8 cellular contexts compared by ENCODE assay signal in the genomic region with DNA sequence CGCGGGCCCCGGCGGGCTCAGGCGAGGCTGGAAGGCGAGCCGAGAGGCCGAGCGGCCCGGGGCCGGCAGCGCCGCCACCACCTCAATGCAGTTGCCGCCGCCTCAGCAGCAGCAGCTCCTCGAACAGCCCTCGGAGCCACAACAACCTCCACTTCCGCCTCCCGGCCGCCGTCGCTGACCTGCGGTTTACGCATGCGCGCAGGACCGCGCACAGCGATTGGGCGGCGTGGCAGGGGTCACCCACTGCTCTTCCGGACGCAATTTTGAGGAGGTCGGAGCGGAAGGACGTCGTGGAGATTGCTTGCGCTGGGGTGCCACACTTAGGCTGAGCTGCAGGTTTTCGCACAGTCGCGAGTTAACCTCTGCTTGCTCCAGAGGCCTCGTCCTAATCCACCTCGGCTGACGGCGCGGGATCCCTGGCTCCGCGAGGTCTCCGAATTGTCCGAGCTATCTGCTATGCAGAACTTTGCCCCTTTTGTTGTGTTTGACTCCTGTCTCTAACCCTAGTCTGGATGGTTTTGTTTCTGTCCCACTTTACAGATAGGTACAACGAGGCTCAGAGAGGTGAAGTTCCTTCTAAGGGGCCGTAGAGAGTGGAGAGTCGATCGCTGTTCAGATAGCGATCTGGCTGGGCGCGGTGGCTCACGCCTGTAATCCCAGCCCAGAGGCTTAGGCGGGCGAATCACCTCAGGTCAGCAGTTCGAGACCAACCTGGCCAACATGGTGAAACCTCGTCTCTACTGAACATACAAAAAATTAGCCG. TPM values are rescaled to one million over a fixed set of nuclear protein-coding genes. Genes with fewer than 3 reads are reported as not detected.
DNase-seq lines count a peak whose midpoint lies in the region; ATAC-seq and TF ChIP-seq lines count a peak whose summit lies in the region.

A gene (plus strand): TSS at position 243 of the 763 bp plus-strand sequence. CDS start 6,657 bp downstream, outside the sequence.
A gene with protein sequence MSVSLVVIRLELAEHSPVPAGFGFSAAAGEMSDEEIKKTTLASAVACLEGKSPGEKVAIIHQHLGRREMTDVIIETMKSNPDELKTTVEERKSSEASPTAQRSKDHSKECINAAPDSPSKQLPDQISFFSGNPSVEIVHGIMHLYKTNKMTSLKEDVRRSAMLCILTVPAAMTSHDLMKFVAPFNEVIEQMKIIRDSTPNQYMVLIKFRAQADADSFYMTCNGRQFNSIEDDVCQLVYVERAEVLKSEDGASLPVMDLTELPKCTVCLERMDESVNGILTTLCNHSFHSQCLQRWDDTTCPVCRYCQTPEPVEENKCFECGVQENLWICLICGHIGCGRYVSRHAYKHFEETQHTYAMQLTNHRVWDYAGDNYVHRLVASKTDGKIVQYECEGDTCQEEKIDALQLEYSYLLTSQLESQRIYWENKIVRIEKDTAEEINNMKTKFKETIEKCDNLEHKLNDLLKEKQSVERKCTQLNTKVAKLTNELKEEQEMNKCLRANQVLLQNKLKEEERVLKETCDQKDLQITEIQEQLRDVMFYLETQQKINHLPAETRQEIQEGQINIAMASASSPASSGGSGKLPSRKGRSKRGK (minus strand): TSS at position 146 of the 763 bp plus-strand sequence. CDS start 164 bp downstream, outside the sequence.

- TF ChIP-seq CTCF in PC-3 (conservative IDR thresholded peaks at IDR 0.05; ENCODE audit: low read depth, low read length), result no peak
- TF ChIP-seq CTCF in mucosa of descending colon (IDR thresholded peaks at IDR 0.05), result no peak

- H3K9me3 ChIP-seq in PC-3 (ENCODE audit: low read length) (no peaks in the 10 kb centered on the region), mucosa of descending colon (no peaks in the 10 kb centered on the region)

- H2AFZ ChIP-seq in PC-3 (ENCODE audit: low read length), result peak within 1 kb of the TSS; percentile 84

- no peaks in the 10 kb centered on the region for H3K27me3 ChIP-seq in PC-3 (ENCODE audit: low read length)

- peaks cover 19% of the 10 kb centered on the region for H3K36me3 ChIP-seq in PC-3 (ENCODE audit: low read depth, low read length)
- H3K36me3 ChIP-seq in mucosa of descending colon (ENCODE audit: low read depth), result peaks cover 12% of the 10 kb centered on the region

- no peaks in the 10 kb centered on the region for H4K20me1 ChIP-seq in PC-3 (ENCODE audit: low read length)

- intact Hi-C loops in PC-3 (cut with micrococcal nuclease), result no loop called here
- intact Hi-C loops in mucosa of descending colon (cut with DNase I, micrococcal nuclease), result no loop called here

- POLR2A ChIA-PET in PC-3 (lab: Charles Lee; ENCODE audit: unreplicated experiment), result interaction anchor here (0.7 kb wide), 1 partner anchor 165 kb away, joined by 11 read pairs; no protein-coding TSS in a partner anchor

- peaks cover 51% of the 10 kb centered on the region for H3K79me2 ChIP-seq in PC-3 (ENCODE audit: low read length)

- peak; percentile 86 for ATAC-seq in GM21619 (IDR thresholded peaks at IDR 0.05; ENCODE audit: unreplicated experiment)
- ATAC-seq in PC-3, result peak; percentile 95
- peak; percentile 98 for ATAC-seq in mucosa of descending colon

- H3K4me3 ChIP-seq in Jurkat, Clone E6-1 (ENCODE audit: low read length), result peak within 1 kb of the TSS; percentile 98
- peak within 1 kb of the TSS; percentile 86 for H3K4me3 ChIP-seq in PC-3 (ENCODE audit: low read length)
- H3K4me3 ChIP-seq in mucosa of descending colon, result peak within 1 kb of the TSS; percentile 89

- no peaks in the 10 kb centered on the region for H3F3A ChIP-seq in PC-3 (ENCODE audit: low read length, unreplicated experiment)

- CTCF ChIA-PET in PC-3 (lab: Charles Lee), result interaction anchor here (0.5 to 1.4 kb wide), 3 partner anchors 127 to 234 kb away, joined by 3 to 7 read pairs (median 3); no protein-coding TSS in a partner anchor

- H3K27ac ChIP-seq in PC-3 (ENCODE audit: low read length), result peak within 1 kb of the TSS; percentile 48
- peak within 1 kb of the TSS; percentile 72 for H3K27ac ChIP-seq in epithelial cell of prostate

- peak; percentile 79 for DNase-seq in DMS153 treated with DMSO at 0.1 percent for 48 hours (lab: John Stamatoyannopoulos, UW; ENCODE audit: unreplicated experiment)
- peak; percentile 90 for DNase-seq in Jurkat, Clone E6-1 (ENCODE audit: low read depth, low spot score)
- DNase-seq in PC-3, result peak; percentile 98
- DNase-seq in activated T-cell treated with anti-CD3 and anti-CD28 coated beads for 48 hours (ENCODE audit: low read depth), result peak; percentile 94
- peak; percentile 68 for DNase-seq in epithelial cell of prostate (ENCODE audit: low read depth, low spot score)
- DNase-seq in mucosa of descending colon, result peak; percentile 95 to 98 (median 96)
- peak; percentile 77 to 89 for DNase-seq in stimulated activated CD8-positive, alpha-beta memory T cell treated with anti-CD3 and anti-CD28 coated beads, Interleukin-4, amount 100 ng/mL, for 1 hour (ENCODE audit: low read depth in 2 of 2, low spot score in 1 of 2)

- TSS peak; percentile 86 for BruUV-seq in PC-3 (replicated peaks; lab: Mats Ljungman, UMichigan)

- H3K9ac ChIP-seq in PC-3 (ENCODE audit: low read length), result peak within 1 kb of the TSS; percentile 90

- no peaks in the 10 kb centered on the region for H3K9me2 ChIP-seq in PC-3 (replicated peaks; ENCODE audit: low read length)

- H3K4me1 ChIP-seq in PC-3 (ENCODE audit: insufficient read depth, low read length), result peaks cover 16% of the 10 kb centered on the region
- H3K4me1 ChIP-seq in mucosa of descending colon (ENCODE audit: low read depth), result peaks cover 14% of the 10 kb centered on the region

- peak within 1 kb of the TSS; percentile 90 for H3K4me2 ChIP-seq in PC-3 (ENCODE audit: low read length)

RNA-seq across cellular contexts. Expression of the first gene that starts in this region (rescaled TPM):
- polyA plus RNA-seq in Jurkat, Clone E6-1 (2012; ENCODE audit: insufficient read depth, insufficient read length), result 29.1 TPM
- 21.8 and 27.4 TPM in 2 replicates for total RNA-seq in PC-3 (2014; rRNA removed)
- 10 to 100 TPM; 36.5 to 55.8 (median 37.9) TPM for total RNA-seq in mucosa of descending colon

RNA-seq across cellular contexts. Expression of the second gene that starts in this region (rescaled TPM):
- 23.6 TPM for polyA plus RNA-seq in Jurkat, Clone E6-1 (2012; ENCODE audit: insufficient read depth, insufficient read length)
- total RNA-seq in PC-3 (2014; rRNA removed) (18.0 and 24.7 TPM in 2 replicates), mucosa of descending colon (10 to 100 TPM; 17.3 to 26.1 (median 22.3) TPM)

Comparison
In these comparisons a context has a peak if more than half of its experiments do, and no peak if none do; other contexts are left out.
1. Peak in every context shown above with its lines: DNase-seq, ATAC-seq, H3K4me3 ChIP-seq and H3K27ac ChIP-seq.